In the genomic region with DNA sequence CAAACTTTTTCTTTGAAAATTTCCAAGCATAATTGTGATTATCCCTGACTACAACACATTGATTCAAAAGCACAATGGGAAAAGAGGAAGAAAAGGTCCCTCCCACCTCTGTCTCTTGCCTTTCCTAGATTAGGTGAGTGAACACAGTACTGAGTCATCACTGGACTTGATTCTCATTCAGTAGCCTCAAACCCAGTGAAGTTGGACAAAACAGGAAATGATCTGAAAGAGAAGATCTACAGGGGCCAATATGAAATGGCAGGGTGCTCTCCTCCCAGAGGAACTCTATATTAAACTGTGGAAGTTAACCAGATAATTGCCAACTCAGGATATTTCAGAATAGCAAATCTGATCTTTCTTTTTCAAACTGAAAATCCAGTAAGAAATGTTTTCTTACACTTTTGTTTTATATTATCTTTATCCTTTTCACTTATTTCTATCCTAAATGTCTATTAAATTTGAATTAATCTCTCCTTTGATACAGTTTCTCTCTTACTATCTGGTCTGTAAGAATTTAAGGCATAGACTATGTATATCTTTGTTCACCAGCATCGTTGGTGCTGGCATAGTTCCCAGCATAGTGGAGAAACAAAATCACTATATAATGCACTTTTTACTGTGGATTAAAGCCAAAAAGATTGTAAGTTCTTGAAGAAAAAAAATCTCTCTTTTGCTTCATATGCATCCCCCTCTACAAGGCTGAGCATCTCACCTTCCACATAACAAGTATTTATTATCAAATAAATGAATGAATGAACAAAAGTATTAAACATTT, we compare ENCODE assay signal across 1 cellular context.
TF ChIP-seq lines count a peak whose summit lies in the region.

No MANE protein-coding gene starts in this region.

TF ChIP-seq in H1, 55 proteins besides CTCF, POLR2A, EP300 and RAD21:
- TF ChIP-seq ASH2L (IDR thresholded peaks at IDR 0.05; ENCODE audit: low read length) (no peak), GABPA (IDR thresholded peaks at IDR 0.05; ENCODE audit: borderline replicate concordance, insufficient read depth, low read length) (no peak), JUN (IDR thresholded peaks at IDR 0.05; ENCODE audit: low read depth, low read length) (no peak), HDAC6 (IDR thresholded peaks at IDR 0.05; ENCODE audit: low read depth, low read length) (no peak), RXRA (IDR thresholded peaks at IDR 0.05; ENCODE audit: insufficient read depth, low read depth, low read length) (no peak), CBX5 (IDR thresholded peaks at IDR 0.05; ENCODE audit: low read depth, low read length) (no peak), EZH2 (IDR thresholded peaks at IDR 0.05; ENCODE audit: low read depth, low read length, severe bottlenecking) (no peak), MAFK (IDR thresholded peaks at IDR 0.05; ENCODE audit: low read depth, low read length) (no peak), SAP30 (IDR thresholded peaks at IDR 0.05; ENCODE audit: insufficient read depth, insufficient replicate concordance, low read length) (no peak), CTBP2 (IDR thresholded peaks at IDR 0.05; ENCODE audit: borderline replicate concordance, insufficient read depth, insufficient read length, low read length) (no peak)
